9 cellular contexts compared by ENCODE assay signal in genomic region chr10:89252225-89252585, GRCh38. TPM values are rescaled to one million over a fixed set of nuclear protein-coding genes. Genes with fewer than 3 reads are reported as not detected.
DNase-seq lines count a peak whose midpoint lies in the region; ATAC-seq and TF ChIP-seq lines count a peak whose summit lies in the region.
"Had no signal": no experiment of that assay in that cellular context is flagged by ENCODE, and none has a peak within 500 bp of the region (broad histone marks: within the 10 kb centered on the region; RNA-seq: fewer than 3 reads in every experiment).

No MANE protein-coding gene starts in this region.

- TF ChIP-seq CTCF in right lobe of liver (IDR thresholded peaks at IDR 0.05), result no peak

- peaks cover 47% of the 10 kb centered on the region for H3K4me1 Mint-ChIP-seq in activated CD4-positive, alpha-beta T cell treated with anti-CD3 and anti-CD28 coated beads for 36 hours

- POLR2A ChIA-PET in activated CD4-positive, alpha-beta T cell treated with anti-CD3 and anti-CD28 coated beads for 36 hours (lab: Charles Lee), result interaction anchor here (1.0 to 1.2 kb wide), 2 partner anchors 391 to 1620 kb away, joined by 3 read pairs; no protein-coding TSS in a partner anchor

- DNase-seq in activated CD4-positive, alpha-beta T cell treated with anti-CD3 and anti-CD28 coated beads for 36 hours, result no peak
- DNase-seq in activated CD4-positive, alpha-beta T cell treated with anti-CD3 and anti-CD28 coated beads for 48 hours, result no peak
- DNase-seq in right lobe of liver (no peak), DMS153 treated with DMSO at 0.1 percent for 48 hours (lab: John Stamatoyannopoulos, UW; ENCODE audit: unreplicated experiment) (no peak), NCI-H82 treated with DMSO at 0.1 percent for 48 hours (lab: John Stamatoyannopoulos, UW; ENCODE audit: unreplicated experiment) (no peak)

- H3K36me3 Mint-ChIP-seq in activated CD4-positive, alpha-beta T cell treated with anti-CD3 and anti-CD28 coated beads for 36 hours (ENCODE audit: low read depth), result peaks cover 20% of the 10 kb centered on the region

- no peaks in the 10 kb centered on the region for H3K9me3 ChIP-seq in right lobe of liver
- no peaks in the 10 kb centered on the region for H3K9me3 ChIP-seq in subcutaneous abdominal adipose tissue (ENCODE audit: control insufficient read depth in 5 of 5, low read length in 5 of 5)

- no peak for ATAC-seq in activated CD4-positive, alpha-beta T cell treated with anti-CD3 and anti-CD28 coated beads for 36 hours
- no peak for ATAC-seq in right lobe of liver
- ATAC-seq in GM18498 (IDR thresholded peaks at IDR 0.05; ENCODE audit: unreplicated experiment), result no peak

- H3K27ac ChIP-seq in angular gyrus (ENCODE audit: low read depth, low read length) (peak overlapping the region; percentile 92), right lobe of liver (no peak overlapping the region), subcutaneous abdominal adipose tissue (ENCODE audit: low read depth, low read length) (no peak overlapping the region)

- H3K9me3 Mint-ChIP-seq in activated CD4-positive, alpha-beta T cell treated with anti-CD3 and anti-CD28 coated beads for 36 hours (ENCODE audit: low read depth), result peaks cover 25% of the 10 kb centered on the region

- H3K9ac ChIP-seq in subcutaneous abdominal adipose tissue (ENCODE audit: low read length in 5 of 5), result no peak overlapping the region

- H3K27me3 ChIP-seq in right lobe of liver (no peaks in the 10 kb centered on the region), subcutaneous abdominal adipose tissue (ENCODE audit: control insufficient read depth in 5 of 5, insufficient read depth in 4 of 5, low read length in 5 of 5) (no peaks in the 10 kb centered on the region)

- peak overlapping the region; percentile 10 for H3K4me3 Mint-ChIP-seq in activated CD4-positive, alpha-beta T cell treated with anti-CD3 and anti-CD28 coated beads for 36 hours

- TF ChIP-seq POLR2A in right lobe of liver (IDR thresholded peaks at IDR 0.05), result no peak

- CTCF ChIA-PET in activated CD4-positive, alpha-beta T cell treated with anti-CD3 and anti-CD28 coated beads for 36 hours (lab: Charles Lee), result interaction anchor here (1.2 to 2.5 kb wide), 6 partner anchors 9 to 310 kb away, joined by 3 to 12 read pairs (median 4); partner anchors contain the start of gene IFIT2

- H3K27ac Mint-ChIP-seq in activated CD4-positive, alpha-beta T cell treated with anti-CD3 and anti-CD28 coated beads for 36 hours, result no peak overlapping the region
- H3K27ac Mint-ChIP-seq: progenitor cell of endocrine pancreas had no signal

- intact Hi-C loops in activated CD4-positive, alpha-beta T cell treated with anti-CD3 and anti-CD28 coated beads for 36 hours (cut with DNase I, micrococcal nuclease), result loop anchor here (1.0 to 10.0 kb wide), 5 partner anchors 140 to 1623 kb away; partner anchors contain the start of genes IFIT1 (in 1 of the 2), IFIT5 (in 1 of the 2), KIF20B (in 1 of the 2) and PANK1 (in 1 of the 2)
- intact Hi-C loops in right lobe of liver (cut with DNase I), result no loop called here

- H3K4me3 ChIP-seq in right lobe of liver (peak overlapping the region in 2 of 3 donors; percentile 73 to 83), subcutaneous abdominal adipose tissue (ENCODE audit: low read depth in 1 of 5, low read length in 5 of 5) (peak overlapping the region; percentile 22 to 95 (median 90))

- H3K36me3 ChIP-seq in right lobe of liver, result no peaks in the 10 kb centered on the region
- H3K36me3 ChIP-seq in subcutaneous abdominal adipose tissue (ENCODE audit: control insufficient read depth in 5 of 5, insufficient read depth in 5 of 5, low read length in 5 of 5), result no peaks in the 10 kb centered on the region

- WGBS in right lobe of liver (ENCODE audit: insufficient coverage, low coverage, low lambda C conversion rate, missing lambda C conversion rate), result 92% methylated on average over 2 of the region's 2 CpGs

- H3K4me1 ChIP-seq in right lobe of liver (peaks cover 0 to 8% (median 3%) of the 10 kb centered on the region in 4 donors), subcutaneous abdominal adipose tissue (ENCODE audit: control insufficient read depth in 5 of 5, insufficient read depth in 5 of 5, low read length in 5 of 5) (peaks cover 0 to 28% (median 20%) of the 10 kb centered on the region in 5 donors)

- peaks cover 2% of the 10 kb centered on the region for H3K27me3 Mint-ChIP-seq in activated CD4-positive, alpha-beta T cell treated with anti-CD3 and anti-CD28 coated beads for 36 hours

RNA-seq across cellular contexts. Expression of gene LIPA, which starts 0.6 kb away (rescaled TPM):
- 10 to 100 TPM; 17.0 to 22.1 TPM for total RNA-seq in activated CD4-positive, alpha-beta T cell treated with anti-CD3 and anti-CD28 coated beads for 36 hours
- 100 to 1,000 TPM in 1 of 6 experiments, 10 to 100 TPM in 5; 52.4 to 179 (median 58.4) TPM for total RNA-seq in right lobe of liver

RNA-seq across cellular contexts. Expression of gene CH25H, which starts 45.1 kb away (rescaled TPM):
- total RNA-seq in activated CD4-positive, alpha-beta T cell treated with anti-CD3 and anti-CD28 coated beads for 36 hours, result not detected
- 1 to 10 TPM in 1 of 6 experiments, under 1 TPM in 3, not detected in 2; 0.31 to 1.2 (median 0.60) TPM for total RNA-seq in right lobe of liver
- total RNA-seq: progenitor cell of endocrine pancreas had no signal

RNA-seq across cellular contexts. Expression of gene IFIT2, which starts 49.6 kb away (rescaled TPM):
- 10 to 100 TPM; 38.2 to 43.5 TPM for total RNA-seq in activated CD4-positive, alpha-beta T cell treated with anti-CD3 and anti-CD28 coated beads for 36 hours
- 10 to 100 TPM in 3 of 6 experiments, 1 to 10 TPM in 3; 4.7 to 12.4 (median 9.8) TPM for total RNA-seq in right lobe of liver
- total RNA-seq: progenitor cell of endocrine pancreas had no signal

Comparison
In these comparisons a context has a peak if more than half of its experiments do, and no peak if none do; other contexts are left out.
1. intact Hi-C loops: an anchor here in activated CD4-positive, alpha-beta T cell treated with anti-CD3 and anti-CD28 coated beads for 36 hours (1.0 to 10.0 kb wide); none called in right lobe of liver.